ENCODE assay signal across 8 cellular contexts in genomic region chr10:128125944-128126764, GRCh38. TPM values are rescaled to one million over a fixed set of nuclear protein-coding genes. Genes with fewer than 3 reads are reported as not detected.
DNase-seq lines count a peak whose midpoint lies in the region; ATAC-seq and TF ChIP-seq lines count a peak whose summit lies in the region.

A gene with protein sequence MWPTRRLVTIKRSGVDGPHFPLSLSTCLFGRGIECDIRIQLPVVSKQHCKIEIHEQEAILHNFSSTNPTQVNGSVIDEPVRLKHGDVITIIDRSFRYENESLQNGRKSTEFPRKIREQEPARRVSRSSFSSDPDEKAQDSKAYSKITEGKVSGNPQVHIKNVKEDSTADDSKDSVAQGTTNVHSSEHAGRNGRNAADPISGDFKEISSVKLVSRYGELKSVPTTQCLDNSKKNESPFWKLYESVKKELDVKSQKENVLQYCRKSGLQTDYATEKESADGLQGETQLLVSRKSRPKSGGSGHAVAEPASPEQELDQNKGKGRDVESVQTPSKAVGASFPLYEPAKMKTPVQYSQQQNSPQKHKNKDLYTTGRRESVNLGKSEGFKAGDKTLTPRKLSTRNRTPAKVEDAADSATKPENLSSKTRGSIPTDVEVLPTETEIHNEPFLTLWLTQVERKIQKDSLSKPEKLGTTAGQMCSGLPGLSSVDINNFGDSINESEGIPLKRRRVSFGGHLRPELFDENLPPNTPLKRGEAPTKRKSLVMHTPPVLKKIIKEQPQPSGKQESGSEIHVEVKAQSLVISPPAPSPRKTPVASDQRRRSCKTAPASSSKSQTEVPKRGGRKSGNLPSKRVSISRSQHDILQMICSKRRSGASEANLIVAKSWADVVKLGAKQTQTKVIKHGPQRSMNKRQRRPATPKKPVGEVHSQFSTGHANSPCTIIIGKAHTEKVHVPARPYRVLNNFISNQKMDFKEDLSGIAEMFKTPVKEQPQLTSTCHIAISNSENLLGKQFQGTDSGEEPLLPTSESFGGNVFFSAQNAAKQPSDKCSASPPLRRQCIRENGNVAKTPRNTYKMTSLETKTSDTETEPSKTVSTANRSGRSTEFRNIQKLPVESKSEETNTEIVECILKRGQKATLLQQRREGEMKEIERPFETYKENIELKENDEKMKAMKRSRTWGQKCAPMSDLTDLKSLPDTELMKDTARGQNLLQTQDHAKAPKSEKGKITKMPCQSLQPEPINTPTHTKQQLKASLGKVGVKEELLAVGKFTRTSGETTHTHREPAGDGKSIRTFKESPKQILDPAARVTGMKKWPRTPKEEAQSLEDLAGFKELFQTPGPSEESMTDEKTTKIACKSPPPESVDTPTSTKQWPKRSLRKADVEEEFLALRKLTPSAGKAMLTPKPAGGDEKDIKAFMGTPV (N-terminal part only) (minus strand): TSS chr10:128126423. CDS start chr10:128125667, 756 bp downstream.

- no peak for TF ChIP-seq EP300 in ovary (IDR thresholded peaks at IDR 0.05)

- TF ChIP-seq POLR2A in GM10847 (IDR thresholded peaks at IDR 0.05; ENCODE audit: extremely low read depth, insufficient read length), result peak; percentile 56
- peak; percentile 43 for TF ChIP-seq POLR2A in NB4 (IDR thresholded peaks at IDR 0.05; ENCODE audit: extremely low read depth, insufficient read length)
- no peak for TF ChIP-seq POLR2A in ovary (IDR thresholded peaks at IDR 0.05)
- TF ChIP-seq POLR2A in thyroid gland (IDR thresholded peaks at IDR 0.05), result no peak

- no peak within 1 kb of the TSS for H3K27ac ChIP-seq in ovary
- H3K27ac ChIP-seq in thyroid gland, result no peak within 1 kb of the TSS

- peak within 1 kb of the TSS; percentile 51 for H3K27ac Mint-ChIP-seq in activated naive CD4-positive, alpha-beta T cell treated with anti-CD3 and anti-CD28 coated beads, Interleukin-2, amount 50 U/mL, for 24 hours

- no peak for TF ChIP-seq CTCF in NB4 (IDR thresholded peaks at IDR 0.05; ENCODE audit: low read depth, low read length)
- TF ChIP-seq CTCF in ovary (IDR thresholded peaks at IDR 0.05), result no peak
- no peak for TF ChIP-seq CTCF in thyroid gland (IDR thresholded peaks at IDR 0.05)

- no peaks in the 10 kb centered on the region for H3K9me3 Mint-ChIP-seq in activated naive CD4-positive, alpha-beta T cell treated with anti-CD3 and anti-CD28 coated beads, Interleukin-2, amount 50 U/mL, for 24 hours

- ATAC-seq in HG02588 (IDR thresholded peaks at IDR 0.05; ENCODE audit: unreplicated experiment), result peak; percentile 84
- ATAC-seq in Right ventricle myocardium inferior, result peak; percentile 95

- 0 to 1% (median 1%) methylated on average over 63 to 95 of the region's 95 CpGs for WGBS in ovary, 3 donors
- 0 to 2% methylated on average over 33 of the region's 95 CpGs for WGBS in thyroid gland, 2 donors

- H3K36me3 Mint-ChIP-seq in activated naive CD4-positive, alpha-beta T cell treated with anti-CD3 and anti-CD28 coated beads, Interleukin-2, amount 50 U/mL, for 24 hours, result no peaks in the 10 kb centered on the region

- no peaks in the 10 kb centered on the region for H3K36me3 ChIP-seq in ovary
- H3K36me3 ChIP-seq in thyroid gland, result no peaks in the 10 kb centered on the region

- H3K4me1 ChIP-seq in ovary (ENCODE audit: insufficient read depth) (peaks cover 10% of the 10 kb centered on the region), thyroid gland (peaks cover 7 to 19% of the 10 kb centered on the region in 2 donors)

- H3K4me3 ChIP-seq in NB4 (ENCODE audit: low read depth, low read length), result peak within 1 kb of the TSS; percentile 94
- peak within 1 kb of the TSS; percentile 43 for H3K4me3 ChIP-seq in ovary
- peak within 1 kb of the TSS in 1 of 3 donors; percentile 50 for H3K4me3 ChIP-seq in thyroid gland (replicated peaks in 1 of 3)

- H3K4me3 Mint-ChIP-seq in activated naive CD4-positive, alpha-beta T cell treated with anti-CD3 and anti-CD28 coated beads, Interleukin-2, amount 50 U/mL, for 24 hours, result peak within 1 kb of the TSS; percentile 91

- H3K27me3 ChIP-seq in ovary (no peaks in the 10 kb centered on the region), thyroid gland (peaks cover 8% of the 10 kb centered on the region)

- H3K9me3 ChIP-seq in ovary, result no peaks in the 10 kb centered on the region
- H3K9me3 ChIP-seq in thyroid gland, result no peaks in the 10 kb centered on the region

- DNase-seq in NB4 (ENCODE audit: low read depth) (peak; percentile 96), SKM-1 (lab: John Stamatoyannopoulos, UW; ENCODE audit: unreplicated experiment) (peak; percentile 84), Right ventricle myocardium inferior (ENCODE audit: missing footprints) (peak; percentile 94), ovary (peak; percentile 37 to 69 (median 49)), thyroid gland (peak; percentile 74 to 81)

- intact Hi-C loops in Right ventricle myocardium inferior (cut with DNase I), result no loop called here
- intact Hi-C loops in ovary (cut with DNase I), result no loop called here
- intact Hi-C loops in thyroid gland (cut with DNase I), result no loop called here

- peaks cover 16% of the 10 kb centered on the region for H3K4me1 Mint-ChIP-seq in activated naive CD4-positive, alpha-beta T cell treated with anti-CD3 and anti-CD28 coated beads, Interleukin-2, amount 50 U/mL, for 24 hours

- H3K27me3 Mint-ChIP-seq in activated naive CD4-positive, alpha-beta T cell treated with anti-CD3 and anti-CD28 coated beads, Interleukin-2, amount 50 U/mL, for 24 hours, result peaks cover 24% of the 10 kb centered on the region

RNA-seq across cellular contexts. Expression of the gene that starts here (rescaled TPM):
- total RNA-seq in Right ventricle myocardium inferior, result 2.1 TPM
- 1 to 10 TPM in 2 of 7 donors, under 1 TPM in 4, not detected in 1; 0.10 to 3.6 (median 0.71) TPM for total RNA-seq in ovary
- 1 to 10 TPM in 1 of 2 donors, under 1 TPM in 1; 0.23 to 2.8 TPM for polyA plus RNA-seq in ovary
- total RNA-seq in thyroid gland, result 1 to 10 TPM in 2 of 4 donors, under 1 TPM in 2; 0.24 to 1.9 (median 0.76) TPM

Comparison
In these comparisons a context has a peak if more than half of its experiments do, and no peak if none do; other contexts are left out.
1. POLR2A ChIP-seq: peak in GM10847 (single experiment) and NB4 (single experiment); none in ovary (single experiment) and thyroid gland (0 of 2).
2. Peak in every context shown above with its lines, with median percentiles within 50 percentile points of each other: DNase-seq.